ENCODE assay signal across 14 cellular contexts in the genomic region with DNA sequence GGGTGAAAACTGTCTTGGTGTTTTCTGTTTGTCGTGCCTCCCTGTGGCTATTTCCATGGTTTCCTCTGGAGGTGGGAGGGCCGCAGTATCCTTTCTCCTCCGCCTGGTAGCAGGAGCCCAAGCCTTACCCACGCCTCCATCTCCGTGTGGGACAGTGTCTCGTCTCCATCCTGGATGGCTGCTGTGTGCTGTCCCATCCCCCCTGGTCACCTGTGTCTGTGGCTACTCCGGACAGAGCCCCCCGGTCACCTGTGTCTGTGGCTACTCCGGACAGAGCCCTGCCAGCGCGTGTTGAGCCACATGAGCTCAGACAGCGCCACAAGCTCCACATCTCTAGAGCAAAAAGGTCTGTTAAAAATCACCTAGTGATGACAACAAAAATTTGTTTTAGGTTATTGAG.
DNase-seq lines count a peak whose midpoint lies in the region; ATAC-seq and TF ChIP-seq lines count a peak whose summit lies in the region.
"Had no signal": no experiment of that assay in that cellular context is flagged by ENCODE, and none has a peak within 500 bp of the region (broad histone marks: within the 10 kb centered on the region; RNA-seq: fewer than 3 reads in every experiment).

No MANE protein-coding gene starts in this region.

- TF ChIP-seq CTCF in brain microvascular endothelial cell (IDR thresholded peaks at IDR 0.05; ENCODE audit: low read depth, low read length, missing control alignments) (no peak), nephron (IDR thresholded peaks at IDR 0.05; ENCODE audit: unreplicated experiment in 3 of 3) (no peak)

- H3K4me1 Mint-ChIP-seq in stimulated activated naive CD8-positive, alpha-beta T cell treated with anti-CD3 and anti-CD28 coated beads, Interleukin-15, Interleukin-2, amounts not matched to agents 100 ng/mL and 50 ng/mL, for 24 hours (ENCODE audit: low read depth): peaks cover 75% of the 10 kb centered on the region
- H3K4me1 Mint-ChIP-seq in nephron: peaks cover 81% of the 10 kb centered on the region

- H3K27ac ChIP-seq in brain microvascular endothelial cell: peak overlapping the region; percentile 97

- no peaks in the 10 kb centered on the region for H3K36me3 ChIP-seq in brain microvascular endothelial cell (replicated peaks)

- peaks cover 2% of the 10 kb centered on the region for H3K9me3 Mint-ChIP-seq in stimulated activated naive CD8-positive, alpha-beta T cell treated with anti-CD3 and anti-CD28 coated beads, Interleukin-15, Interleukin-2, amounts not matched to agents 100 ng/mL and 50 ng/mL, for 24 hours
- H3K9me3 Mint-ChIP-seq in nephron: peaks cover 1% of the 10 kb centered on the region
- H3K9me3 Mint-ChIP-seq: IgD-negative memory B cell had no signal

- in situ Hi-C loops in brain microvascular endothelial cell (cut with HindIII; ENCODE audit: low pct_ligation_motif_present, low sequenced_read_pairs): no loop called here

- peaks cover 65% of the 10 kb centered on the region for H3K36me3 Mint-ChIP-seq in stimulated activated naive CD8-positive, alpha-beta T cell treated with anti-CD3 and anti-CD28 coated beads, Interleukin-15, Interleukin-2, amounts not matched to agents 100 ng/mL and 50 ng/mL, for 24 hours (ENCODE audit: low read depth)
- peaks cover 21% of the 10 kb centered on the region for H3K36me3 Mint-ChIP-seq in nephron (ENCODE audit: low read depth)

- H3K4me3 Mint-ChIP-seq in stimulated activated naive CD8-positive, alpha-beta T cell treated with anti-CD3 and anti-CD28 coated beads, Interleukin-15, Interleukin-2, amounts not matched to agents 100 ng/mL and 50 ng/mL, for 24 hours: no peak overlapping the region
- no peak overlapping the region for H3K4me3 Mint-ChIP-seq in nephron
- H3K4me3 Mint-ChIP-seq: IgD-negative memory B cell had no signal

- peak overlapping the region; percentile 67 for H3K27ac Mint-ChIP-seq in stimulated activated naive CD8-positive, alpha-beta T cell treated with anti-CD3 and anti-CD28 coated beads, Interleukin-15, Interleukin-2, amounts not matched to agents 100 ng/mL and 50 ng/mL, for 24 hours
- H3K27ac Mint-ChIP-seq in nephron: peak overlapping the region; percentile 80 to 97 (median 82)
- H3K27ac Mint-ChIP-seq: IgD-negative memory B cell had no signal

- DNase-seq in stimulated activated naive CD8-positive, alpha-beta T cell treated with anti-CD3 and anti-CD28 coated beads, Interleukin-15, Interleukin-2, amounts not matched to agents 100 U/mL and 50 U/mL, for 24 hours: no peak
- DNase-seq in brain microvascular endothelial cell: no peak
- DNase-seq in GF-D8 (lab: John Stamatoyannopoulos, UW): no peak
- DNase-seq: activated gamma-delta T cell treated with Interleukin-2 at 50 U/mL for 16 hours, foreskin melanocyte, NCI-H1417 treated with DMSO at 0.1 percent for 48 hours, NCI-H510A treated with DMSO at 0.1 percent for 48 hours, nucleus accumbens had no signal

- ATAC-seq in stimulated activated naive CD8-positive, alpha-beta T cell treated with anti-CD3 and anti-CD28 coated beads, Interleukin-15, Interleukin-2, amounts not matched to agents 100 U/mL and 50 U/mL, for 24 hours: no peak
- ATAC-seq in HG02852 (IDR thresholded peaks at IDR 0.05; ENCODE audit: unreplicated experiment): no peak
- no peak for ATAC-seq in HG02588 (IDR thresholded peaks at IDR 0.05; ENCODE audit: unreplicated experiment)
- ATAC-seq in GM18867 (IDR thresholded peaks at IDR 0.05; ENCODE audit: unreplicated experiment): no peak

- no peaks in the 10 kb centered on the region for H3K27me3 Mint-ChIP-seq in stimulated activated naive CD8-positive, alpha-beta T cell treated with anti-CD3 and anti-CD28 coated beads, Interleukin-15, Interleukin-2, amounts not matched to agents 100 ng/mL and 50 ng/mL, for 24 hours
- H3K27me3 Mint-ChIP-seq in nephron (ENCODE audit: low read depth): no peaks in the 10 kb centered on the region
- H3K27me3 Mint-ChIP-seq: IgD-negative memory B cell had no signal

- H3K27me3 ChIP-seq in brain microvascular endothelial cell (replicated peaks): no peaks in the 10 kb centered on the region

- no peak overlapping the region for H3K4me3 ChIP-seq in brain microvascular endothelial cell (ENCODE audit: low read depth, low read length)
